Comparison of ENCODE assay signal across 16 cellular contexts in the genomic region with DNA sequence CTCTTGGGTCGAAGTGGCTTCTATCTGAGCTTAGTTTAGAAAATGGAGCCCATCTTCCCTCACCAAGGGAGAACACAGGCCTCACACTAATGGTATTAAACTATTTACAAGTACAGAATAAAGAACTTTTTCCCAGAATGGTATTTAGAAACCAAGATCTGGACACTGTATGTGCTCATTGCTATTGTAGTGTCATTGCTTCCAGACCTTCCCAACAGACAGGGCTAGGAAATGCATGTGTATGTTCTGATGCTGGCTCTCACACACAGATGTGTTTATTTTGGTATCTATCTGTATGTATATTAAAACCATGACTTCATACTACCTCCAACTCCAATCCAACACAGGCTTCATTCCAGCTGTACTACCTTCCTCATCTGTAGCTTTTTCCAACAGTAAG. TPM values are rescaled to one million over a fixed set of nuclear protein-coding genes. Genes with fewer than 3 reads are reported as not detected.
"Had no signal": no experiment of that assay in that cellular context is flagged by ENCODE, and none has a peak within 500 bp of the region (broad histone marks: within the 10 kb centered on the region; RNA-seq: fewer than 3 reads in every experiment).

No MANE protein-coding gene starts in this region.

- H3K4me1 Mint-ChIP-seq: neural progenitor cell had no signal

- H3K27ac Mint-ChIP-seq: activated naive CD8-positive, alpha-beta T cell; neural progenitor cell; T-cell had no signal

- H3K9me3 Mint-ChIP-seq: T-cell had no signal

- H3K9me3 ChIP-seq: ovary had no signal

- H3K27ac ChIP-seq: neural progenitor cell, ovary, WERI-Rb-1 had no signal

- H3K4me3 Mint-ChIP-seq: activated CD4-positive, alpha-beta T cell treated with anti-CD3 and anti-CD28 coated beads for 36 hours; activated naive CD8-positive, alpha-beta T cell; neural progenitor cell; T-cell had no signal

- H3K27me3 ChIP-seq: dorsolateral prefrontal cortex, neural progenitor cell, ovary had no signal

- DNase-seq: activated CD4-positive, alpha-beta T cell treated with anti-CD3 and anti-CD28 coated beads for 36 hours; activated effector memory CD4-positive, alpha-beta T cell treated with Interleukin-2 at 50 U/mL for 16 hours; activated T-cell treated with anti-CD3 and anti-CD28 coated beads for 4 hours; cerebellar nuclear complex; hippocampal formation; left ventricle myocardium superior; ovary; stimulated activated CD4-positive, alpha-beta T cell treated with anti-CD3 and anti-CD28 coated beads, Interleukin-4, amount 100 ng/mL, for 1 hour; stimulated activated CD8-positive, alpha-beta memory T cell treated with anti-CD3 and anti-CD28 coated beads, Interleukin-4, amount 100 ng/mL, for 48 hours; T-cell; WERI-Rb-1 had no signal

- ATAC-seq: left ventricle myocardium superior had no signal

- H3K27me3 Mint-ChIP-seq: activated CD4-positive, alpha-beta T cell treated with anti-CD3 and anti-CD28 coated beads for 36 hours; activated naive CD8-positive, alpha-beta T cell; T-cell had no signal

RNA-seq across cellular contexts. Expression of gene ZAP70, which starts 59.5 kb away (rescaled TPM):
- total RNA-seq: kidney epithelial cell, renal cortical epithelial cell had no signal
